In genomic region chr6:131538615-131539014, GRCh38 we compare ENCODE assay signal across 5 cellular contexts. TPM values are rescaled to one million over a fixed set of nuclear protein-coding genes. Genes with fewer than 3 reads are reported as not detected.
"Had no signal": no experiment of that assay in that cellular context is flagged by ENCODE, and none has a peak within 500 bp of the region (broad histone marks: within the 10 kb centered on the region; RNA-seq: fewer than 3 reads in every experiment).

No MANE protein-coding gene starts in this region.

RNA-seq across cellular contexts. Expression of gene ARG1, which starts 34.4 kb away (rescaled TPM):
- total RNA-seq: testis, tibial nerve, transverse colon, ureter, vagina had no signal
